Comparison of ENCODE assay signal across 10 cellular contexts in the genomic region with DNA sequence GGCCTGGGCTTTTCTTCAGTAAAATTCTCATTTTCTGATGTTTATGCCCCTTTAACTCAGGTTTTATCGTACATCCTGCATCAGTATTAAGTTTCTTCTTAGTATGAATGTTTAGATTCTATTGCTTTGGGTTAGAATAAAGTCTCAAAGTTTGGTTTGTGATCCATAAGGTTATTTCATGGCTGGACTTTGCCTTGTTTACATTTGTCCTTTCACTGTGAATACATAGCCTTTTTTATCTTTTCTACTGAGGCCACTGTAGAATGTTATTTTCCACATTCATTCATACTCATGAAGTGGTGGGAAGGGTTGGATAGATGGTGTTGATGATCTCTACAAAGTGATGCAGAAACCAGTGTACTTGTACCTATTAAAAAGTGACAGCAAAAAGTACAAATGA.
"Had no signal": no experiment of that assay in that cellular context is flagged by ENCODE, and none has a peak within 500 bp of the region (broad histone marks: within the 10 kb centered on the region; RNA-seq: fewer than 3 reads in every experiment).

No MANE protein-coding gene starts in this region.

- H2AFZ ChIP-seq: GM23338 had no signal

- H3K27ac ChIP-seq: HL-60 had no signal

- H3K27ac Mint-ChIP-seq: GM23338, HFFc6 had no signal

- DNase-seq: H7, HFFc6, IMR-90, KG1 had no signal

- H3K4me2 ChIP-seq: GM23338 had no signal

- H3K4me3 ChIP-seq: GM23338, HAP-1, K562 had no signal

- FAIRE-seq: H1, K562 had no signal

- ATAC-seq: GM23338, HCT116, K562 had no signal

- H3K4me3 Mint-ChIP-seq: GM23338, HFFc6 had no signal
